ENCODE assay signal across 8 cellular contexts in genomic region chr13:99087954-99088491, GRCh38.
DNase-seq lines count a peak whose midpoint lies in the region; ATAC-seq and TF ChIP-seq lines count a peak whose summit lies in the region.

No MANE protein-coding gene starts in this region.

- WGBS in lower leg skin, 2 donors = 9 to 16% methylated on average over 16 of the region's 16 CpGs
- 15 to 18% methylated on average over 16 of the region's 16 CpGs for WGBS in testis, 2 donors

- intact Hi-C loops in lower leg skin (cut with DNase I; ENCODE audit: low total_unique reads) = no loop called here
- intact Hi-C loops in testis (cut with DNase I; ENCODE audit: low total_unique reads) = no loop called here

- H3K9me3 ChIP-seq in SJSA1 (replicated peaks) (peaks cover 8% of the 10 kb centered on the region), testis (no peaks in the 10 kb centered on the region)

- peak; percentile 44 for ATAC-seq in GM19395 (IDR thresholded peaks at IDR 0.05; ENCODE audit: unreplicated experiment)
- ATAC-seq in HG03378 (IDR thresholded peaks at IDR 0.05; ENCODE audit: unreplicated experiment) = peak; percentile 43

- H3K4me1 ChIP-seq in SJSA1 (replicated peaks) (peaks cover 19% of the 10 kb centered on the region), testis (peaks cover 5% of the 10 kb centered on the region)

- no peak for TF ChIP-seq CTCF in cardiac fibroblast (IDR thresholded peaks at IDR 0.05; ENCODE audit: low read depth, low read length)
- no peak for TF ChIP-seq CTCF in lower leg skin (IDR thresholded peaks at IDR 0.05)
- TF ChIP-seq CTCF in testis (IDR thresholded peaks at IDR 0.05) = no peak

- H3K36me3 ChIP-seq in SJSA1 = peaks cover 10% of the 10 kb centered on the region
- no peaks in the 10 kb centered on the region for H3K36me3 ChIP-seq in testis (ENCODE audit: low read depth, missing control alignments)

- no peaks in the 10 kb centered on the region; the same call in 1 of the 2 replicates for H3K27me3 ChIP-seq in SJSA1 (replicated peaks)
- no peaks in the 10 kb centered on the region for H3K27me3 ChIP-seq in testis

- peak overlapping the region; percentile 41 for H3K27ac ChIP-seq in SJSA1
- H3K27ac ChIP-seq in testis = peak overlapping the region; percentile 80 to 92

- H3K4me3 ChIP-seq in SJSA1 = peak overlapping the region; percentile 87
- H3K4me3 ChIP-seq in cardiac fibroblast (replicated peaks in 1 of 2; ENCODE audit: low read depth in 2 of 2, low read length in 2 of 2) = peak overlapping the region; percentile 73 to 79
- H3K4me3 ChIP-seq in lower leg skin (ENCODE audit: low read depth, poor library complexity, severe bottlenecking) = peak overlapping the region; percentile 86
- H3K4me3 ChIP-seq in testis = peak overlapping the region; percentile 81 to 90

- TF ChIP-seq POLR2A in lower leg skin (IDR thresholded peaks at IDR 0.05) = no peak
- no peak for TF ChIP-seq POLR2A in testis (IDR thresholded peaks at IDR 0.05)

- DNase-seq in Ammon's horn (ENCODE audit: low spot score) (peak; percentile 33), SJSA1 (ENCODE audit: low read depth in 1 of 2, low spot score in 2 of 2) (peak in 1 of 2 experiments; percentile 74), cardiac fibroblast (ENCODE audit: low read depth in 2 of 2) (no peak), lower leg skin (ENCODE audit: low spot score in 2 of 2) (no peak), testis (peak; percentile 27), NCI-H2196 treated with DMSO at 0.1 percent for 48 hours (lab: John Stamatoyannopoulos, UW; ENCODE audit: unreplicated experiment) (no peak)

Comparison
In these comparisons a context has a peak if more than half of its experiments do, and no peak if none do; other contexts are left out.
1. DNase-seq: peak in Ammon's horn (single experiment) and testis (single experiment); none in cardiac fibroblast (0 of 2), lower leg skin (0 of 2) and NCI-H2196 treated with DMSO at 0.1 percent for 48 hours (single experiment).
2. Peak in every context shown above with its lines, with median percentiles within 50 percentile points of each other: H3K4me3 ChIP-seq.